ENCODE assay signal across 16 cellular contexts in the genomic region with DNA sequence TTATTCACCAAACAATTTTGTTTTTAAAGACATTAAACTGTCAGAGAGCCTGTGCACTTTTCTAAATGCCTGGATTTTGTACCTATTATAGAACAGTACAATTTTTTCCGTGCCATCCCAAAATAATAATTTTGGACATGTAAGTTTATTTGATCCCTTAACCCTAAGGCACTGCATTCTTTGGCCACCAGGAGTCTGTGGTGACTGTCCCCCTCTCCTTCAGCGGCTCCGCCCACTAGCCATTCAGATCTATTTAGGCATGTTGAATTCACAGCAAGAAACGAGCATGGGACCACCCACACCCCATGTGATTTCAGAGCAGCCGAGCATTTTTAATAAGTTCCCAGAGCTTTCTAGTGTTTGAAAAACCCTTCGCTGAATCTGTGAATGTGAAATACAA.
DNase-seq lines count a peak whose midpoint lies in the region; ATAC-seq, FAIRE-seq and TF ChIP-seq lines count a peak whose summit lies in the region.
"Had no signal": no experiment of that assay in that cellular context is flagged by ENCODE, and none has a peak within 500 bp of the region (broad histone marks: within the 10 kb centered on the region; RNA-seq: fewer than 3 reads in every experiment).

No MANE protein-coding gene starts in this region.

- no peaks in the 10 kb centered on the region for H3K36me3 ChIP-seq in astrocyte (ENCODE audit: insufficient read depth, low read length)
- H3K36me3 ChIP-seq: uterus had no signal

- peak; percentile 12 for TF ChIP-seq CTCF in astrocyte (IDR thresholded peaks at IDR 0.05; ENCODE audit: insufficient read depth, low read depth, low read length)
- TF ChIP-seq CTCF in mesothelial cell of epicardium (IDR thresholded peaks at IDR 0.05; ENCODE audit: unreplicated experiment), result peak; percentile 42

- no peak overlapping the region for H2AFZ ChIP-seq in astrocyte (ENCODE audit: low read depth, low read length)

- no peak overlapping the region for H3K9ac ChIP-seq in astrocyte (ENCODE audit: low read length)
- H3K9ac ChIP-seq: SK-N-SH had no signal

- H3K27me3 Mint-ChIP-seq in astrocyte (ENCODE audit: low read depth, unreplicated experiment), result no peaks in the 10 kb centered on the region
- no peaks in the 10 kb centered on the region for H3K27me3 Mint-ChIP-seq in mesothelial cell of epicardium (ENCODE audit: low read depth)
- H3K27me3 Mint-ChIP-seq in activated T-helper 17 cell treated with anti-CD3 and anti-CD28 coated beads, Interleukin-2, amount 50 U/mL, for 72 hours, result no peaks in the 10 kb centered on the region

- no peaks in the 10 kb centered on the region for H3K36me3 Mint-ChIP-seq in astrocyte (ENCODE audit: low read depth, unreplicated experiment)
- H3K36me3 Mint-ChIP-seq in mesothelial cell of epicardium, result no peaks in the 10 kb centered on the region
- no peaks in the 10 kb centered on the region for H3K36me3 Mint-ChIP-seq in activated T-helper 17 cell treated with anti-CD3 and anti-CD28 coated beads, Interleukin-2, amount 50 U/mL, for 72 hours (ENCODE audit: low read depth)

- H3K27me3 ChIP-seq in astrocyte (ENCODE audit: insufficient read depth, low read length), result no peaks in the 10 kb centered on the region
- H3K27me3 ChIP-seq: body of pancreas, uterus had no signal

- no peak overlapping the region for H3K27ac ChIP-seq in astrocyte (ENCODE audit: low read depth, low read length)
- H3K27ac ChIP-seq: body of pancreas, uterus, VCaP had no signal

- H3K79me2 ChIP-seq in astrocyte (ENCODE audit: insufficient read depth, low read length), result no peaks in the 10 kb centered on the region

- no peak overlapping the region for H3K4me2 ChIP-seq in astrocyte (ENCODE audit: low read length)
- H3K4me2 ChIP-seq: SK-N-SH had no signal

- H3K4me1 Mint-ChIP-seq in astrocyte (ENCODE audit: low read depth, unreplicated experiment) (peaks cover 14% of the 10 kb centered on the region), mesothelial cell of epicardium (no peaks in the 10 kb centered on the region)
- no peaks in the 10 kb centered on the region for H3K4me1 Mint-ChIP-seq in activated T-helper 17 cell treated with anti-CD3 and anti-CD28 coated beads, Interleukin-2, amount 50 U/mL, for 72 hours

- H3K9me3 Mint-ChIP-seq in astrocyte (ENCODE audit: unreplicated experiment) (no peaks in the 10 kb centered on the region), mesothelial cell of epicardium (no peaks in the 10 kb centered on the region)
- H3K9me3 Mint-ChIP-seq in activated T-helper 17 cell treated with anti-CD3 and anti-CD28 coated beads, Interleukin-2, amount 50 U/mL, for 72 hours, result no peaks in the 10 kb centered on the region

- no peak for FAIRE-seq in astrocyte (lab: Jason Lieb, UNC)

- H3K9me3 ChIP-seq in astrocyte (ENCODE audit: insufficient read depth, low read depth, low read length), result no peaks in the 10 kb centered on the region
- H3K9me3 ChIP-seq: body of pancreas, SK-N-SH, uterus had no signal

- peak; percentile 11 to 21 for DNase-seq in AML-193 (lab: John Stamatoyannopoulos, UW)
- DNase-seq in HT-29 (ENCODE audit: low spot score), result peak; percentile 38
- no peak for DNase-seq in astrocyte (ENCODE audit: low read depth)
- no peak for DNase-seq in mesothelial cell of epicardium (ENCODE audit: low spot score in 2 of 2, unreplicated experiment in 2 of 2)
- DNase-seq in T1000 (lab: John Stamatoyannopoulos, UW), result no peak
- no peak for DNase-seq in NCI-H1092 treated with DMSO at 0.1 percent for 48 hours (lab: John Stamatoyannopoulos, UW)
- DNase-seq: activated gamma-delta T cell treated with Interleukin-2 at 50 U/mL for 16 hours; body of pancreas; foreskin fibroblast; occipital lobe; SK-N-SH; stimulated activated naive CD4-positive, alpha-beta T cell treated with Interleukin-2 at 50 U/mL for 16 hours; uterus had no signal

- ATAC-seq in HG03460 (IDR thresholded peaks at IDR 0.05; ENCODE audit: unreplicated experiment), result no peak
- ATAC-seq in activated T-helper 17 cell treated with anti-CD3 and anti-CD28 coated beads, Interleukin-2, amount 50 U/mL, for 72 hours (replicated peaks), result no peak
- ATAC-seq: body of pancreas had no signal

- no peaks in the 10 kb centered on the region for H4K20me1 ChIP-seq in astrocyte (ENCODE audit: insufficient read depth, low read length)

- H3K27ac Mint-ChIP-seq in astrocyte (ENCODE audit: unreplicated experiment) (no peak overlapping the region), mesothelial cell of epicardium (no peak overlapping the region)
- H3K27ac Mint-ChIP-seq in activated T-helper 17 cell treated with anti-CD3 and anti-CD28 coated beads, Interleukin-2, amount 50 U/mL, for 72 hours, result no peak overlapping the region

- H3K4me1 ChIP-seq in astrocyte (ENCODE audit: insufficient read depth, low read length), result no peaks in the 10 kb centered on the region
- H3K4me1 ChIP-seq: body of pancreas, uterus had no signal

- H3K4me3 ChIP-seq in astrocyte (ENCODE audit: insufficient read depth, low read depth, low read length), result no peak overlapping the region
- H3K4me3 ChIP-seq: body of pancreas, uterus had no signal

- H3K4me3 Mint-ChIP-seq in astrocyte (ENCODE audit: unreplicated experiment) (no peak overlapping the region), mesothelial cell of epicardium (no peak overlapping the region)
- H3K4me3 Mint-ChIP-seq in activated T-helper 17 cell treated with anti-CD3 and anti-CD28 coated beads, Interleukin-2, amount 50 U/mL, for 72 hours, result no peak overlapping the region

Comparison
In these comparisons a context has a peak if more than half of its experiments do, and no peak if none do; other contexts are left out.
1. DNase-seq: peak in AML-193 (2 of 2) and HT-29 (single experiment); none in astrocyte (single experiment), mesothelial cell of epicardium (0 of 2), T1000 (single experiment) and NCI-H1092 treated with DMSO at 0.1 percent for 48 hours (single experiment).